ENCODE assay signal across 1 cellular context in genomic region chrX:149940015-149940716, GRCh38.
TF ChIP-seq lines count a peak whose summit lies in the region.

No MANE protein-coding gene starts in this region.

TF ChIP-seq in K562, 482 proteins besides CTCF, POLR2A, EP300 and RAD21 (continued from another document and continues in another):
- TF ChIP-seq HMBOX1 (IDR thresholded peaks at IDR 0.05) (no peak), KDM2B (CRISPR knock-in tag; IDR thresholded peaks at IDR 0.05) (no peak), FOS (IDR thresholded peaks at IDR 0.05; ENCODE audit: extremely low read depth, insufficient read length) (no peak), CHD4 (IDR thresholded peaks at IDR 0.05; ENCODE audit: insufficient read depth, insufficient replicate concordance, low read depth, low read length, poor library complexity, severe bottlenecking) (no peak), ZNF592 (IDR thresholded peaks at IDR 0.05) (no peak), ZNF609 (CRISPR knock-in tag; IDR thresholded peaks at IDR 0.05; ENCODE audit: borderline replicate concordance) (no peak), ZC3H4 (CRISPR knock-in tag; IDR thresholded peaks at IDR 0.05; ENCODE audit: borderline replicate concordance) (no peak), ELF4 (CRISPR knock-in tag; IDR thresholded peaks at IDR 0.05) (peak; percentile 89), PBX2 (CRISPR knock-in tag; IDR thresholded peaks at IDR 0.05; ENCODE audit: low read depth) (no peak), PBX2 (tag; conservative IDR thresholded peaks at IDR 0.05; ENCODE audit: low read depth) (no peak), FIP1L1 (IDR thresholded peaks at IDR 0.05; ENCODE audit: low read depth, low read length, poor library complexity, severe bottlenecking) (no peak), NFXL1 (CRISPR knock-in tag; IDR thresholded peaks at IDR 0.05) (no peak), TEAD2 (tag; IDR thresholded peaks at IDR 0.05) (no peak), JUNB (CRISPR knock-in tag; conservative IDR thresholded peaks at IDR 0.05) (no peak), ARNT (IDR thresholded peaks at IDR 0.05) (0 out of 4 replicates have a peak, but pooled peaks of 1 of the 2 experiments have one; percentile 33), MECOM (CRISPR knock-in tag; IDR thresholded peaks at IDR 0.05) (no peak), ELK1 (CRISPR knock-in tag; IDR thresholded peaks at IDR 0.05) (no peak), POLR3G (IDR thresholded peaks at IDR 0.05; ENCODE audit: extremely low read depth, insufficient read length, insufficient replicate concordance) (no peak), ARHGAP35 (IDR thresholded peaks at IDR 0.05; ENCODE audit: partially characterized antibody) (no peak), ZBTB17 (CRISPR knock-in tag; IDR thresholded peaks at IDR 0.05) (no peak), MAFF (IDR thresholded peaks at IDR 0.05; ENCODE audit: low read length) (no peak), RBFOX2 (IDR thresholded peaks at IDR 0.05; ENCODE audit: low read depth, low read length) (peak; percentile 64), SRSF9 (IDR thresholded peaks at IDR 0.05; ENCODE audit: borderline replicate concordance, low read depth, low read length) (no peak), MTA1 (IDR thresholded peaks at IDR 0.05; ENCODE audit: borderline replicate concordance) (no peak), WHSC1 (IDR thresholded peaks at IDR 0.05; ENCODE audit: low read length) (no peak), ZEB2 (IDR thresholded peaks at IDR 0.05) (no peak), FUS (optimal IDR thresholded peaks at IDR 0.05; ENCODE audit: low read depth, low read length) (no peak), TAF9B (IDR thresholded peaks at IDR 0.05; ENCODE audit: partially characterized antibody) (peak; percentile 9), MEF2D (tag; conservative IDR thresholded peaks at IDR 0.05; ENCODE audit: low read depth) (no peak), HDGF (IDR thresholded peaks at IDR 0.05) (no peak; the same call in none of the 2 replicates), BRF2 (IDR thresholded peaks at IDR 0.05; ENCODE audit: borderline replicate concordance, insufficient read depth, insufficient read length) (no peak), ZNF699 (CRISPR knock-in tag; IDR thresholded peaks at IDR 0.05; ENCODE audit: insufficient replicate concordance) (no peak), ZNF77 (CRISPR knock-in tag; IDR thresholded peaks at IDR 0.05) (no peak), MEF2A (IDR thresholded peaks at IDR 0.05; ENCODE audit: control insufficient read depth, low read depth, low read length) (no peak), KLF1 (tag; IDR thresholded peaks at IDR 0.05) (peak; percentile 59), U2AF1 (optimal IDR thresholded peaks at IDR 0.05; ENCODE audit: low read depth, low read length) (no peak)
- TF ChIP-seq, protein P1, sequence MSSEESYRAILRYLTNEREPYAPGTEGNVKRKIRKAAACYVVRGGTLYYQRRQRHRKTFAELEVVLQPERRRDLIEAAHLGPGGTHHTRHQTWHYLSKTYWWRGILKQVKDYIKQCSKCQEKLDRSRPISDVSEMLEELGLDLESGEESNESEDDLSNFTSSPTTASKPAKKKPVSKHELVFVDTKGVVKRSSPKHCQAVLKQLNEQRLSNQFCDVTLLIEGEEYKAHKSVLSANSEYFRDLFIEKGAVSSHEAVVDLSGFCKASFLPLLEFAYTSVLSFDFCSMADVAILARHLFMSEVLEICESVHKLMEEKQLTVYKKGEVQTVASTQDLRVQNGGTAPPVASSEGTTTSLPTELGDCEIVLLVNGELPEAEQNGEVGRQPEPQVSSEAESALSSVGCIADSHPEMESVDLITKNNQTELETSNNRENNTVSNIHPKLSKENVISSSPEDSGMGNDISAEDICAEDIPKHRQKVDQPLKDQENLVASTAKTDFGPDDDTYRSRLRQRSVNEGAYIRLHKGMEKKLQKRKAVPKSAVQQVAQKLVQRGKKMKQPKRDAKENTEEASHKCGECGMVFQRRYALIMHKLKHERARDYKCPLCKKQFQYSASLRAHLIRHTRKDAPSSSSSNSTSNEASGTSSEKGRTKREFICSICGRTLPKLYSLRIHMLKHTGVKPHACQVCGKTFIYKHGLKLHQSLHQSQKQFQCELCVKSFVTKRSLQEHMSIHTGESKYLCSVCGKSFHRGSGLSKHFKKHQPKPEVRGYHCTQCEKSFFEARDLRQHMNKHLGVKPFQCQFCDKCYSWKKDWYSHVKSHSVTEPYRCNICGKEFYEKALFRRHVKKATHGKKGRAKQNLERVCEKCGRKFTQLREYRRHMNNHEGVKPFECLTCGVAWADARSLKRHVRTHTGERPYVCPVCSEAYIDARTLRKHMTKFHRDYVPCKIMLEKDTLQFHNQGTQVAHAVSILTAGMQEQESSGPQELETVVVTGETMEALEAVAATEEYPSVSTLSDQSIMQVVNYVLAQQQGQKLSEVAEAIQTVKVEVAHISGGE (CRISPR knock-in tag; IDR thresholded peaks at IDR 0.05) = peak in 1 of 3 experiments; percentile 34; a peak in 1 of 6 replicates
- TF ChIP-seq, protein P2, sequence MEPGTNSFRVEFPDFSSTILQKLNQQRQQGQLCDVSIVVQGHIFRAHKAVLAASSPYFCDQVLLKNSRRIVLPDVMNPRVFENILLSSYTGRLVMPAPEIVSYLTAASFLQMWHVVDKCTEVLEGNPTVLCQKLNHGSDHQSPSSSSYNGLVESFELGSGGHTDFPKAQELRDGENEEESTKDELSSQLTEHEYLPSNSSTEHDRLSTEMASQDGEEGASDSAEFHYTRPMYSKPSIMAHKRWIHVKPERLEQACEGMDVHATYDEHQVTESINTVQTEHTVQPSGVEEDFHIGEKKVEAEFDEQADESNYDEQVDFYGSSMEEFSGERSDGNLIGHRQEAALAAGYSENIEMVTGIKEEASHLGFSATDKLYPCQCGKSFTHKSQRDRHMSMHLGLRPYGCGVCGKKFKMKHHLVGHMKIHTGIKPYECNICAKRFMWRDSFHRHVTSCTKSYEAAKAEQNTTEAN (CRISPR knock-in tag; IDR thresholded peaks at IDR 0.05) = no peak
- TF ChIP-seq, protein P3, sequence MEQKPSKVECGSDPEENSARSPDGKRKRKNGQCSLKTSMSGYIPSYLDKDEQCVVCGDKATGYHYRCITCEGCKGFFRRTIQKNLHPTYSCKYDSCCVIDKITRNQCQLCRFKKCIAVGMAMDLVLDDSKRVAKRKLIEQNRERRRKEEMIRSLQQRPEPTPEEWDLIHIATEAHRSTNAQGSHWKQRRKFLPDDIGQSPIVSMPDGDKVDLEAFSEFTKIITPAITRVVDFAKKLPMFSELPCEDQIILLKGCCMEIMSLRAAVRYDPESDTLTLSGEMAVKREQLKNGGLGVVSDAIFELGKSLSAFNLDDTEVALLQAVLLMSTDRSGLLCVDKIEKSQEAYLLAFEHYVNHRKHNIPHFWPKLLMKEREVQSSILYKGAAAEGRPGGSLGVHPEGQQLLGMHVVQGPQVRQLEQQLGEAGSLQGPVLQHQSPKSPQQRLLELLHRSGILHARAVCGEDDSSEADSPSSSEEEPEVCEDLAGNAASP (IDR thresholded peaks at IDR 0.05) = no peak
